Comparison of ENCODE assay signal across 2 cellular contexts in the genomic region with DNA sequence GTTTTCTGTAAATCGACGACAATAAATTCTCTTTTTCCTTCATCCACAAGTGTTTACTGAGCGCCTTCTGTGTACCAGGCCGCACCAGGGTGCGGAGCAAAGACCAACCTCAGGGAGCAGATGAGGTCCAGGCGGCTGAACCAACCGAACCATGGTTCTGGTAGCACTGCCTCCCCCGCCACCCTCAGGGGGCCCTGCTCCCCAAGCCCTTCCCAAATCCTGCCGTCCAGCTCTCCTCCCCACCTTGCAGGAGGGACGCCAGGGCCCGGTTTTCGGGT.
A peak's percentile ranks its signal among the peaks of the same experiment; 100 is the strongest.
TF ChIP-seq lines count a peak whose summit lies in the region.

No MANE protein-coding gene starts in this region.

TF ChIP-seq in H1, 55 proteins besides CTCF, POLR2A, EP300 and RAD21:
- TF ChIP-seq, protein P1, sequence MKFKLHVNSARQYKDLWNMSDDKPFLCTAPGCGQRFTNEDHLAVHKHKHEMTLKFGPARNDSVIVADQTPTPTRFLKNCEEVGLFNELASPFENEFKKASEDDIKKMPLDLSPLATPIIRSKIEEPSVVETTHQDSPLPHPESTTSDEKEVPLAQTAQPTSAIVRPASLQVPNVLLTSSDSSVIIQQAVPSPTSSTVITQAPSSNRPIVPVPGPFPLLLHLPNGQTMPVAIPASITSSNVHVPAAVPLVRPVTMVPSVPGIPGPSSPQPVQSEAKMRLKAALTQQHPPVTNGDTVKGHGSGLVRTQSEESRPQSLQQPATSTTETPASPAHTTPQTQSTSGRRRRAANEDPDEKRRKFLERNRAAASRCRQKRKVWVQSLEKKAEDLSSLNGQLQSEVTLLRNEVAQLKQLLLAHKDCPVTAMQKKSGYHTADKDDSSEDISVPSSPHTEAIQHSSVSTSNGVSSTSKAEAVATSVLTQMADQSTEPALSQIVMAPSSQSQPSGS (IDR thresholded peaks at IDR 0.05; ENCODE audit: low read length), result no peak
- peak; percentile 28 for TF ChIP-seq RNF2 (IDR thresholded peaks at IDR 0.05; ENCODE audit: borderline replicate concordance, low read depth, low read length, missing control alignments, poor library complexity, severe bottlenecking)

TF ChIP-seq in neural cell, 6 proteins besides CTCF, POLR2A, EP300 and RAD21:
- no peak for TF ChIP-seq POLR2AphosphoS5 (IDR thresholded peaks at IDR 0.05)
- TF ChIP-seq, protein P2, sequence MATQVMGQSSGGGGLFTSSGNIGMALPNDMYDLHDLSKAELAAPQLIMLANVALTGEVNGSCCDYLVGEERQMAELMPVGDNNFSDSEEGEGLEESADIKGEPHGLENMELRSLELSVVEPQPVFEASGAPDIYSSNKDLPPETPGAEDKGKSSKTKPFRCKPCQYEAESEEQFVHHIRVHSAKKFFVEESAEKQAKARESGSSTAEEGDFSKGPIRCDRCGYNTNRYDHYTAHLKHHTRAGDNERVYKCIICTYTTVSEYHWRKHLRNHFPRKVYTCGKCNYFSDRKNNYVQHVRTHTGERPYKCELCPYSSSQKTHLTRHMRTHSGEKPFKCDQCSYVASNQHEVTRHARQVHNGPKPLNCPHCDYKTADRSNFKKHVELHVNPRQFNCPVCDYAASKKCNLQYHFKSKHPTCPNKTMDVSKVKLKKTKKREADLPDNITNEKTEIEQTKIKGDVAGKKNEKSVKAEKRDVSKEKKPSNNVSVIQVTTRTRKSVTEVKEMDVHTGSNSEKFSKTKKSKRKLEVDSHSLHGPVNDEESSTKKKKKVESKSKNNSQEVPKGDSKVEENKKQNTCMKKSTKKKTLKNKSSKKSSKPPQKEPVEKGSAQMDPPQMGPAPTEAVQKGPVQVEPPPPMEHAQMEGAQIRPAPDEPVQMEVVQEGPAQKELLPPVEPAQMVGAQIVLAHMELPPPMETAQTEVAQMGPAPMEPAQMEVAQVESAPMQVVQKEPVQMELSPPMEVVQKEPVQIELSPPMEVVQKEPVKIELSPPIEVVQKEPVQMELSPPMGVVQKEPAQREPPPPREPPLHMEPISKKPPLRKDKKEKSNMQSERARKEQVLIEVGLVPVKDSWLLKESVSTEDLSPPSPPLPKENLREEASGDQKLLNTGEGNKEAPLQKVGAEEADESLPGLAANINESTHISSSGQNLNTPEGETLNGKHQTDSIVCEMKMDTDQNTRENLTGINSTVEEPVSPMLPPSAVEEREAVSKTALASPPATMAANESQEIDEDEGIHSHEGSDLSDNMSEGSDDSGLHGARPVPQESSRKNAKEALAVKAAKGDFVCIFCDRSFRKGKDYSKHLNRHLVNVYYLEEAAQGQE (IDR thresholded peaks at IDR 0.05; ENCODE audit: borderline replicate concordance), result no peak
- TF ChIP-seq SMC3 (conservative IDR thresholded peaks at IDR 0.05; ENCODE audit: poor library complexity), result no peak
- TF ChIP-seq EZH2 (IDR thresholded peaks at IDR 0.05; ENCODE audit: borderline replicate concordance, insufficient read depth, low read length, poor library complexity, severe bottlenecking), result no peak
- no peak for TF ChIP-seq TAF1 (IDR thresholded peaks at IDR 0.05; ENCODE audit: low read depth)
- TF ChIP-seq MXI1 (conservative IDR thresholded peaks at IDR 0.05; ENCODE audit: poor library complexity, severe bottlenecking), result no peak
